Comparison of ENCODE assay signal across 1 cellular context in the genomic region with DNA sequence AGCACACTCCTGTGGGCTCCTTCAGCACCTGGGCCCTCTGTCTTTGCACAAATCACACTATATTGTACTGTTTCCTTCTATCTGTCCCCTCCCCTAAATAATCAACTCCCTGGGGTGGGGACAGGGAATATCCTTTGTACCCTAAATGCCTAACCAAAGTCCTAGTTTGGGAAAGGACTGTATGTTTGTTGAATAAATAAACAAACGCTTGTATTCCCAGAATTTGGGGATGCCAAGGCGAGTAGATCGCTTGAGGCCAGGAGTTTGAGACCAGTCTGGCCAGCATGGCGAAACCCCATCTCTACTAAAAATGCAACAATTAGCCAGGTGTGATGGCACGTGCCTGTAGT.
TF ChIP-seq lines count a peak whose summit lies in the region.

No MANE protein-coding gene starts in this region.

TF ChIP-seq in GM23338, 12 proteins besides CTCF, POLR2A, EP300 and RAD21:
- TF ChIP-seq, protein P1, sequence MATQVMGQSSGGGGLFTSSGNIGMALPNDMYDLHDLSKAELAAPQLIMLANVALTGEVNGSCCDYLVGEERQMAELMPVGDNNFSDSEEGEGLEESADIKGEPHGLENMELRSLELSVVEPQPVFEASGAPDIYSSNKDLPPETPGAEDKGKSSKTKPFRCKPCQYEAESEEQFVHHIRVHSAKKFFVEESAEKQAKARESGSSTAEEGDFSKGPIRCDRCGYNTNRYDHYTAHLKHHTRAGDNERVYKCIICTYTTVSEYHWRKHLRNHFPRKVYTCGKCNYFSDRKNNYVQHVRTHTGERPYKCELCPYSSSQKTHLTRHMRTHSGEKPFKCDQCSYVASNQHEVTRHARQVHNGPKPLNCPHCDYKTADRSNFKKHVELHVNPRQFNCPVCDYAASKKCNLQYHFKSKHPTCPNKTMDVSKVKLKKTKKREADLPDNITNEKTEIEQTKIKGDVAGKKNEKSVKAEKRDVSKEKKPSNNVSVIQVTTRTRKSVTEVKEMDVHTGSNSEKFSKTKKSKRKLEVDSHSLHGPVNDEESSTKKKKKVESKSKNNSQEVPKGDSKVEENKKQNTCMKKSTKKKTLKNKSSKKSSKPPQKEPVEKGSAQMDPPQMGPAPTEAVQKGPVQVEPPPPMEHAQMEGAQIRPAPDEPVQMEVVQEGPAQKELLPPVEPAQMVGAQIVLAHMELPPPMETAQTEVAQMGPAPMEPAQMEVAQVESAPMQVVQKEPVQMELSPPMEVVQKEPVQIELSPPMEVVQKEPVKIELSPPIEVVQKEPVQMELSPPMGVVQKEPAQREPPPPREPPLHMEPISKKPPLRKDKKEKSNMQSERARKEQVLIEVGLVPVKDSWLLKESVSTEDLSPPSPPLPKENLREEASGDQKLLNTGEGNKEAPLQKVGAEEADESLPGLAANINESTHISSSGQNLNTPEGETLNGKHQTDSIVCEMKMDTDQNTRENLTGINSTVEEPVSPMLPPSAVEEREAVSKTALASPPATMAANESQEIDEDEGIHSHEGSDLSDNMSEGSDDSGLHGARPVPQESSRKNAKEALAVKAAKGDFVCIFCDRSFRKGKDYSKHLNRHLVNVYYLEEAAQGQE (IDR thresholded peaks at IDR 0.05; ENCODE audit: unreplicated experiment), result no peak
- TF ChIP-seq EZH2phosphoT487 (IDR thresholded peaks at IDR 0.05; ENCODE audit: unreplicated experiment) (no peak), STAT1 (IDR thresholded peaks at IDR 0.05; ENCODE audit: unreplicated experiment) (no peak), CREB1 (CRISPR knock-in tag; IDR thresholded peaks at IDR 0.05; ENCODE audit: low read depth) (no peak), POLR2AphosphoS5 (IDR thresholded peaks at IDR 0.05; ENCODE audit: low read depth) (no peak), EZH2 (IDR thresholded peaks at IDR 0.05; ENCODE audit: low read depth, unreplicated experiment) (no peak), JUNB (IDR thresholded peaks at IDR 0.05; ENCODE audit: unreplicated experiment) (no peak), ZNF331 (CRISPR knock-in tag; IDR thresholded peaks at IDR 0.05; ENCODE audit: low read depth) (no peak), ZNF114 (CRISPR knock-in tag; IDR thresholded peaks at IDR 0.05) (no peak), NANOG (IDR thresholded peaks at IDR 0.05; ENCODE audit: borderline replicate concordance) (no peak)
- TF ChIP-seq, protein P2, sequence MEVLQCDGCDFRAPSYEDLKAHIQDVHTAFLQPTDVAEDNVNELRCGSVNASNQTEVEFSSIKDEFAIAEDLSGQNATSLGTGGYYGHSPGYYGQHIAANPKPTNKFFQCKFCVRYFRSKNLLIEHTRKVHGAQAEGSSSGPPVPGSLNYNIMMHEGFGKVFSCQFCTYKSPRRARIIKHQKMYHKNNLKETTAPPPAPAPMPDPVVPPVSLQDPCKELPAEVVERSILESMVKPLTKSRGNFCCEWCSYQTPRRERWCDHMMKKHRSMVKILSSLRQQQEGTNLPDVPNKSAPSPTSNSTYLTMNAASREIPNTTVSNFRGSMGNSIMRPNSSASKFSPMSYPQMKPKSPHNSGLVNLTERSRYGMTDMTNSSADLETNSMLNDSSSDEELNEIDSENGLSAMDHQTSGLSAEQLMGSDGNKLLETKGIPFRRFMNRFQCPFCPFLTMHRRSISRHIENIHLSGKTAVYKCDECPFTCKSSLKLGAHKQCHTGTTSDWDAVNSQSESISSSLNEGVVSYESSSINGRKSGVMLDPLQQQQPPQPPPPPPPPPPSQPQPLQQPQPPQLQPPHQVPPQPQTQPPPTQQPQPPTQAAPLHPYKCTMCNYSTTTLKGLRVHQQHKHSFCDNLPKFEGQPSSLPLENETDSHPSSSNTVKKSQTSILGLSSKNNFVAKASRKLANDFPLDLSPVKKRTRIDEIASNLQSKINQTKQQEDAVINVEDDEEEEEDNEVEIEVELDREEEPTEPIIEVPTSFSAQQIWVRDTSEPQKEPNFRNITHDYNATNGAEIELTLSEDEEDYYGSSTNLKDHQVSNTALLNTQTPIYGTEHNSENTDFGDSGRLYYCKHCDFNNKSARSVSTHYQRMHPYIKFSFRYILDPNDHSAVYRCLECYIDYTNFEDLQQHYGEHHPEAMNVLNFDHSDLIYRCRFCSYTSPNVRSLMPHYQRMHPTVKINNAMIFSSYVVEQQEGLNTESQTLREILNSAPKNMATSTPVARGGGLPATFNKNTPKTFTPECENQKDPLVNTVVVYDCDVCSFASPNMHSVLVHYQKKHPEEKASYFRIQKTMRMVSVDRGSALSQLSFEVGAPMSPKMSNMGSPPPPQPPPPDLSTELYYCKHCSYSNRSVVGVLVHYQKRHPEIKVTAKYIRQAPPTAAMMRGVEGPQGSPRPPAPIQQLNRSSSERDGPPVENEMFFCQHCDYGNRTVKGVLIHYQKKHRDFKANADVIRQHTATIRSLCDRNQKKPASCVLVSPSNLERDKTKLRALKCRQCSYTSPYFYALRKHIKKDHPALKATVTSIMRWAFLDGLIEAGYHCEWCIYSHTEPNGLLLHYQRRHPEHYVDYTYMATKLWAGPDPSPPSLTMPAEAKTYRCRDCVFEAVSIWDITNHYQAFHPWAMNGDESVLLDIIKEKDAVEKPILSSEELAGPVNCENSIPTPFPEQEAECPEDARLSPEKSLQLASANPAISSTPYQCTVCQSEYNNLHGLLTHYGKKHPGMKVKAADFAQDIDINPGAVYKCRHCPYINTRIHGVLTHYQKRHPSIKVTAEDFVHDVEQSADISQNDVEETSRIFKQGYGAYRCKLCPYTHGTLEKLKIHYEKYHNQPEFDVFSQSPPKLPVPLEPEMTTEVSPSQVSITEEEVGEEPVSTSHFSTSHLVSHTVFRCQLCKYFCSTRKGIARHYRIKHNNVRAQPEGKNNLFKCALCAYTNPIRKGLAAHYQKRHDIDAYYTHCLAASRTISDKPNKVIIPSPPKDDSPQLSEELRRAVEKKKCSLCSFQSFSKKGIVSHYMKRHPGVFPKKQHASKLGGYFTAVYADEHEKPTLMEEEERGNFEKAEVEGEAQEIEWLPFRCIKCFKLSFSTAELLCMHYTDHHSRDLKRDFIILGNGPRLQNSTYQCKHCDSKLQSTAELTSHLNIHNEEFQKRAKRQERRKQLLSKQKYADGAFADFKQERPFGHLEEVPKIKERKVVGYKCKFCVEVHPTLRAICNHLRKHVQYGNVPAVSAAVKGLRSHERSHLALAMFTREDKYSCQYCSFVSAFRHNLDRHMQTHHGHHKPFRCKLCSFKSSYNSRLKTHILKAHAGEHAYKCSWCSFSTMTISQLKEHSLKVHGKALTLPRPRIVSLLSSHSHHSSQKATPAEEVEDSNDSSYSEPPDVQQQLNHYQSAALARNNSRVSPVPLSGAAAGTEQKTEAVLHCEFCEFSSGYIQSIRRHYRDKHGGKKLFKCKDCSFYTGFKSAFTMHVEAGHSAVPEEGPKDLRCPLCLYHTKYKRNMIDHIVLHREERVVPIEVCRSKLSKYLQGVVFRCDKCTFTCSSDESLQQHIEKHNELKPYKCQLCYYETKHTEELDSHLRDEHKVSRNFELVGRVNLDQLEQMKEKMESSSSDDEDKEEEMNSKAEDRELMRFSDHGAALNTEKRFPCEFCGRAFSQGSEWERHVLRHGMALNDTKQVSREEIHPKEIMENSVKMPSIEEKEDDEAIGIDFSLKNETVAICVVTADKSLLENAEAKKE (CRISPR knock-in tag; IDR thresholded peaks at IDR 0.05), result no peak
- TF ChIP-seq, protein P3, sequence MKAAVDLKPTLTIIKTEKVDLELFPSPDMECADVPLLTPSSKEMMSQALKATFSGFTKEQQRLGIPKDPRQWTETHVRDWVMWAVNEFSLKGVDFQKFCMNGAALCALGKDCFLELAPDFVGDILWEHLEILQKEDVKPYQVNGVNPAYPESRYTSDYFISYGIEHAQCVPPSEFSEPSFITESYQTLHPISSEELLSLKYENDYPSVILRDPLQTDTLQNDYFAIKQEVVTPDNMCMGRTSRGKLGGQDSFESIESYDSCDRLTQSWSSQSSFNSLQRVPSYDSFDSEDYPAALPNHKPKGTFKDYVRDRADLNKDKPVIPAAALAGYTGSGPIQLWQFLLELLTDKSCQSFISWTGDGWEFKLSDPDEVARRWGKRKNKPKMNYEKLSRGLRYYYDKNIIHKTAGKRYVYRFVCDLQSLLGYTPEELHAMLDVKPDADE (IDR thresholded peaks at IDR 0.05), result no peak
